16 cellular contexts compared by ENCODE assay signal in the genomic region with DNA sequence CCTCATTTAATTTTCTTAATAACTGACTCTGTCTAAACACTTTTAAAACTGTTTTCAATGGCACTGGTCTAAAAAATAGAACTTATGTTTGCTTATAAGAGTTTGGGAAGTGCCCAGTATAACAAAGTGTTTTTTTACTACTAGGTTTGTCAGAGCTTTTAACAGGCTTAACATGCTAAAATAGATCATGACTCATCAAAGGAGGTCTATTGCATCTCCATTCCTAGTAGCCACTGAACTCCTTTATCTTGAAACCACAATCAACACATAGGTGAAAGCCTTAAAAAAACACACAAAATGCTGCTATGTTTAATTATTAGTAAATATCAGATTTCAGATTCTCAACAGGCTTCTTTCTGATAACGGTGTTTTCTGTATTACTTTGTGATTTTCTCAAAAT.
DNase-seq lines count a peak whose midpoint lies in the region; ATAC-seq, FAIRE-seq and TF ChIP-seq lines count a peak whose summit lies in the region.
"Had no signal": no experiment of that assay in that cellular context is flagged by ENCODE, and none has a peak within 500 bp of the region (broad histone marks: within the 10 kb centered on the region; RNA-seq: fewer than 3 reads in every experiment).

No MANE protein-coding gene starts in this region.

- no peaks in the 10 kb centered on the region for H3K36me3 Mint-ChIP-seq in activated CD4-positive, alpha-beta T cell treated with anti-CD3 and anti-CD28 coated beads for 36 hours (ENCODE audit: low read depth)
- H3K36me3 Mint-ChIP-seq: activated naive CD8-positive, alpha-beta T cell treated with anti-CD3 and anti-CD28 coated beads, Interleukin-2, amount 10 ng/mL, durations not matched to agents 7 days and 5 days had no signal

- intact Hi-C loops in adrenal gland (cut with DNase I), result no loop called here
- intact Hi-C loops in activated CD4-positive, alpha-beta T cell treated with anti-CD3 and anti-CD28 coated beads for 36 hours (cut with DNase I, micrococcal nuclease), result no loop called here

- in situ Hi-C loops in Caki2 (cut with HindIII; ENCODE audit: low pct_unique_long_range_greater_than_20kb, low sequenced_read_pairs), result no loop called here

- H3K4me1 Mint-ChIP-seq in activated CD4-positive, alpha-beta T cell treated with anti-CD3 and anti-CD28 coated beads for 36 hours, result no peaks in the 10 kb centered on the region
- H3K4me1 Mint-ChIP-seq: activated naive CD8-positive, alpha-beta T cell treated with anti-CD3 and anti-CD28 coated beads, Interleukin-2, amount 10 ng/mL, durations not matched to agents 7 days and 5 days; stimulated activated naive CD8-positive, alpha-beta T cell treated with anti-CD3 and anti-CD28 coated beads, Interleukin-15, amount 100 ng/mL, for 72 hours had no signal

- H3K4me1 ChIP-seq in adrenal gland (replicated peaks in 1 of 2), result no peaks in the 10 kb centered on the region
- H3K4me1 ChIP-seq: prostate gland had no signal

- no peaks in the 10 kb centered on the region for H3K27me3 Mint-ChIP-seq in activated CD4-positive, alpha-beta T cell treated with anti-CD3 and anti-CD28 coated beads for 36 hours
- H3K27me3 Mint-ChIP-seq: activated naive CD8-positive, alpha-beta T cell treated with anti-CD3 and anti-CD28 coated beads, Interleukin-2, amount 10 ng/mL, durations not matched to agents 7 days and 5 days; stimulated activated naive CD8-positive, alpha-beta T cell treated with anti-CD3 and anti-CD28 coated beads, Interleukin-15, amount 100 ng/mL, for 72 hours had no signal

- H3K36me3 ChIP-seq in bronchial epithelial cell (ENCODE audit: control insufficient read depth, insufficient read depth, low read length) (no peaks in the 10 kb centered on the region), adrenal gland (replicated peaks in 1 of 2) (no peaks in the 10 kb centered on the region)
- H3K36me3 ChIP-seq: prostate gland had no signal

- no peak for ATAC-seq in HG02970 (IDR thresholded peaks at IDR 0.05; ENCODE audit: low FRiP score, unreplicated experiment)
- ATAC-seq in activated CD4-positive, alpha-beta T cell treated with anti-CD3 and anti-CD28 coated beads for 36 hours, result no peak
- ATAC-seq: Panc1; stimulated activated naive CD8-positive, alpha-beta T cell treated with anti-CD3 and anti-CD28 coated beads, Interleukin-15, amount 100 ng/mL, for 72 hours had no signal

- H3K27ac Mint-ChIP-seq in activated CD4-positive, alpha-beta T cell treated with anti-CD3 and anti-CD28 coated beads for 36 hours, result no peak overlapping the region
- H3K27ac Mint-ChIP-seq: activated naive CD8-positive, alpha-beta T cell treated with anti-CD3 and anti-CD28 coated beads, Interleukin-2, amount 10 ng/mL, durations not matched to agents 7 days and 5 days; stimulated activated naive CD8-positive, alpha-beta T cell treated with anti-CD3 and anti-CD28 coated beads, Interleukin-15, amount 100 ng/mL, for 72 hours had no signal

- TF ChIP-seq CTCF in bronchial epithelial cell (IDR thresholded peaks at IDR 0.05; ENCODE audit: insufficient read depth, low read length, severe bottlenecking) (no peak), adrenal gland (IDR thresholded peaks at IDR 0.05) (no peak)

- CTCF ChIA-PET in activated CD4-positive, alpha-beta T cell treated with anti-CD3 and anti-CD28 coated beads for 36 hours (lab: Charles Lee), result no interaction called here

- no peak for TF ChIP-seq POLR2A in adrenal gland (IDR thresholded peaks at IDR 0.05)

- H3K4me3 ChIP-seq in bronchial epithelial cell (ENCODE audit: low read depth, low read length) (no peak overlapping the region), adrenal gland (no peak overlapping the region)
- H3K4me3 ChIP-seq: prostate gland had no signal

- no peaks in the 10 kb centered on the region for H3K9me3 ChIP-seq in adrenal gland (replicated peaks in 1 of 3)
- H3K9me3 ChIP-seq: prostate gland had no signal

- no peaks in the 10 kb centered on the region for H3K27me3 ChIP-seq in bronchial epithelial cell (ENCODE audit: control insufficient read depth, insufficient read depth, low read length)
- no peaks in the 10 kb centered on the region for H3K27me3 ChIP-seq in adrenal gland

- H3K9me3 Mint-ChIP-seq in activated CD4-positive, alpha-beta T cell treated with anti-CD3 and anti-CD28 coated beads for 36 hours (ENCODE audit: low read depth), result peaks cover 4% of the 10 kb centered on the region
- H3K9me3 Mint-ChIP-seq: activated naive CD8-positive, alpha-beta T cell treated with anti-CD3 and anti-CD28 coated beads, Interleukin-2, amount 10 ng/mL, durations not matched to agents 7 days and 5 days had no signal

- POLR2A ChIA-PET in activated CD4-positive, alpha-beta T cell treated with anti-CD3 and anti-CD28 coated beads for 36 hours (lab: Charles Lee), result no interaction called here

- DNase-seq in Caki2 (ENCODE audit: low read depth), result peak; percentile 72
- peak; percentile 82 for DNase-seq in LHCN-M2 (ENCODE audit: low read depth)
- peak; percentile 78 for DNase-seq in bronchial epithelial cell (ENCODE audit: low read depth)
- DNase-seq in kidney tubule cell (ENCODE audit: low spot score), result peak; percentile 80
- no peak for DNase-seq in adrenal gland
- DNase-seq in activated naive CD4-positive, alpha-beta T cell treated with anti-CD3 and anti-CD28 coated beads, Interleukin-2, amount 50 U/mL, for 16 hours, result no peak
- no peak for DNase-seq in activated CD4-positive, alpha-beta T cell treated with anti-CD3 and anti-CD28 coated beads for 36 hours
- DNase-seq: activated naive CD8-positive, alpha-beta T cell treated with anti-CD3 and anti-CD28 coated beads, Interleukin-2, amount 10 ng/mL, durations not matched to agents 7 days and 5 days; effector CD4-positive, alpha-beta T cell; Karpas-422; stimulated activated CD4-positive, alpha-beta T cell treated with anti-CD3 and anti-CD28 coated beads, Interleukin-4, amount 100 ng/mL, for 4 hours; stimulated activated naive CD8-positive, alpha-beta T cell treated with anti-CD3 and anti-CD28 coated beads, Interleukin-15, amount 100 ng/mL, for 72 hours had no signal

- H3K4me3 Mint-ChIP-seq in activated CD4-positive, alpha-beta T cell treated with anti-CD3 and anti-CD28 coated beads for 36 hours, result no peak overlapping the region
- H3K4me3 Mint-ChIP-seq: activated naive CD8-positive, alpha-beta T cell treated with anti-CD3 and anti-CD28 coated beads, Interleukin-2, amount 10 ng/mL, durations not matched to agents 7 days and 5 days; stimulated activated naive CD8-positive, alpha-beta T cell treated with anti-CD3 and anti-CD28 coated beads, Interleukin-15, amount 100 ng/mL, for 72 hours had no signal

- no peak overlapping the region for H3K27ac ChIP-seq in adrenal gland
- H3K27ac ChIP-seq: C4-2B, prostate gland had no signal

- FAIRE-seq in bronchial epithelial cell (lab: Jason Lieb, UNC), result no peak

- WGBS in adrenal gland, 4 donors, result 71 to 83% (median 80%) methylated on average over 1 of the region's 1 CpG

Comparison
In these comparisons a context has a peak if more than half of its experiments do, and no peak if none do; other contexts are left out.
1. DNase-seq: peak in Caki2 (single experiment), LHCN-M2 (single experiment), bronchial epithelial cell (single experiment) and kidney tubule cell (single experiment); none in adrenal gland (0 of 7), activated naive CD4-positive, alpha-beta T cell treated with anti-CD3 and anti-CD28 coated beads, Interleukin-2, amount 50 U/mL, for 16 hours (single experiment) and activated CD4-positive, alpha-beta T cell treated with anti-CD3 and anti-CD28 coated beads for 36 hours (single experiment).